In the genomic region with DNA sequence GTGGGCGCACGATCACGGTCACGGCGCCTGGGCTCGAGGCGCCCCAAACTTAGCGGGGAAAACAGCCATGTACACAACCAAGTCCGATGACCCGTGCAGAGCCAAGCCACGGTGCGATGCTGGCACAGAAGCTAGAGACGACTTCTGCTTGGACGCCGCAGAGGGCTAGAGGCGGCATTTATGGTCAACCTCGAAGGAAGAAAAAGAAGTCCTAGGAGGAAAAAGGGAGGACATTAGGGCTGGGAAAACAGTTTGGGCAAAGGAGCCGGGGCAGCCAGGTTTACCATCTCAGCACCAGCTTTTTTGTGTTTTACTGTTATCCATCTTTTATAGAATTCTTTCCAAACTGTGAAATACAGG, we compare ENCODE assay signal across 8 cellular contexts. TPM values are rescaled to one million over a fixed set of nuclear protein-coding genes. Genes with fewer than 3 reads are reported as not detected.
DNase-seq lines count a peak whose midpoint lies in the region; ATAC-seq and TF ChIP-seq lines count a peak whose summit lies in the region.

No MANE protein-coding gene starts in this region.

- peak overlapping the region; percentile 69 for H3K27ac Mint-ChIP-seq in activated CD8-positive, alpha-beta memory T cell treated with anti-CD3 and anti-CD28 coated beads, Interleukin-2, amount 10 ng/mL, durations not matched to agents 7 days and 5 days

- H3K4me1 ChIP-seq in right lobe of liver (peaks cover 0 to 2% (median 0%) of the 10 kb centered on the region in 4 donors), tibial nerve (peaks cover 0 to 16% (median 6%) of the 10 kb centered on the region in 4 donors)

- TF ChIP-seq POLR2A in right lobe of liver (IDR thresholded peaks at IDR 0.05) (no peak), tibial nerve (IDR thresholded peaks at IDR 0.05) (no peak)

- H3K27me3 ChIP-seq in right lobe of liver (no peaks in the 10 kb centered on the region), tibial nerve (no peaks in the 10 kb centered on the region)

- no peak for TF ChIP-seq CTCF in right lobe of liver (IDR thresholded peaks at IDR 0.05)
- TF ChIP-seq CTCF in tibial nerve (IDR thresholded peaks at IDR 0.05): no peak

- H3K36me3 ChIP-seq in right lobe of liver (no peaks in the 10 kb centered on the region), tibial nerve (no peaks in the 10 kb centered on the region)

- peaks cover 22% of the 10 kb centered on the region for H3K27me3 Mint-ChIP-seq in activated CD8-positive, alpha-beta memory T cell treated with anti-CD3 and anti-CD28 coated beads, Interleukin-2, amount 10 ng/mL, durations not matched to agents 7 days and 5 days

- CTCF ChIA-PET in activated CD8-positive, alpha-beta memory T cell treated with anti-CD3 and anti-CD28 coated beads, Interleukin-2, amount 10 ng/mL, durations not matched to agents 7 days and 5 days (lab: Charles Lee): interaction anchor here (1.0 to 3.5 kb wide), 5 partner anchors 26 to 698 kb away, joined by 3 to 20 read pairs (median 6); partner anchors contain the start of gene ASXL2

- no peak for ATAC-seq in activated CD8-positive, alpha-beta memory T cell treated with anti-CD3 and anti-CD28 coated beads, Interleukin-2, amount 10 ng/mL, durations not matched to agents 7 days and 5 days
- no peak for ATAC-seq in right lobe of liver
- ATAC-seq in HG02970 (IDR thresholded peaks at IDR 0.05; ENCODE audit: low FRiP score, unreplicated experiment): no peak

- no peaks in the 10 kb centered on the region for H3K9me3 ChIP-seq in right lobe of liver
- no peaks in the 10 kb centered on the region for H3K9me3 ChIP-seq in tibial nerve

- peaks cover under 1% of the 10 kb centered on the region for H3K36me3 Mint-ChIP-seq in activated CD8-positive, alpha-beta memory T cell treated with anti-CD3 and anti-CD28 coated beads, Interleukin-2, amount 10 ng/mL, durations not matched to agents 7 days and 5 days

- H3K27ac ChIP-seq in angular gyrus (ENCODE audit: low read depth, low read length): peak overlapping the region; percentile 37
- peak overlapping the region in 2 of 3 donors; percentile 15 to 39 for H3K27ac ChIP-seq in right lobe of liver
- peak overlapping the region in 3 of 4 donors; percentile 71 to 84 (median 83) for H3K27ac ChIP-seq in tibial nerve

- DNase-seq in activated CD8-positive, alpha-beta memory T cell treated with anti-CD3 and anti-CD28 coated beads, Interleukin-2, amount 10 ng/mL, durations not matched to agents 7 days and 5 days: no peak
- DNase-seq in activated CD8-positive, alpha-beta memory T cell treated with anti-CD3 and anti-CD28 coated beads for 24 hours: no peak
- no peak for DNase-seq in right lobe of liver
- DNase-seq in tibial nerve (ENCODE audit: low spot score in 2 of 2): peak in 1 of 2 donors; percentile 24
- DNase-seq in GOT3 (lab: John Stamatoyannopoulos, UW): no peak
- DNase-seq in stimulated activated CD4-positive, alpha-beta T cell treated with anti-CD3 and anti-CD28 coated beads, Interleukin-4, amount 100 ng/mL, for 1 hour: no peak

- H3K4me1 Mint-ChIP-seq in activated CD8-positive, alpha-beta memory T cell treated with anti-CD3 and anti-CD28 coated beads, Interleukin-2, amount 10 ng/mL, durations not matched to agents 7 days and 5 days: peaks cover 27% of the 10 kb centered on the region

- no peaks in the 10 kb centered on the region for H3K9me3 Mint-ChIP-seq in activated CD8-positive, alpha-beta memory T cell treated with anti-CD3 and anti-CD28 coated beads, Interleukin-2, amount 10 ng/mL, durations not matched to agents 7 days and 5 days (ENCODE audit: low read depth)

- H3K4me3 ChIP-seq in right lobe of liver: peak overlapping the region; percentile 47 to 72 (median 65)
- peak overlapping the region; percentile 61 to 94 (median 76) for H3K4me3 ChIP-seq in tibial nerve

- 10% methylated on average over 10 of the region's 18 CpGs for WGBS in right lobe of liver (ENCODE audit: insufficient coverage, low coverage, low lambda C conversion rate, missing lambda C conversion rate)
- 5 to 9% methylated on average over 13 to 18 of the region's 18 CpGs for WGBS in tibial nerve, 2 donors

- intact Hi-C loops in right lobe of liver (cut with DNase I): no loop called here

- TF ChIP-seq EP300 in tibial nerve (IDR thresholded peaks at IDR 0.05): no peak

- peak overlapping the region; percentile 80 for H3K4me3 Mint-ChIP-seq in activated CD8-positive, alpha-beta memory T cell treated with anti-CD3 and anti-CD28 coated beads, Interleukin-2, amount 10 ng/mL, durations not matched to agents 7 days and 5 days

RNA-seq across cellular contexts. Expression of gene DTNB, which starts 0.6 kb away (rescaled TPM):
- 10 to 100 TPM; 23.7 to 49.8 TPM for total RNA-seq in activated CD8-positive, alpha-beta memory T cell treated with anti-CD3 and anti-CD28 coated beads, Interleukin-2, amount 10 ng/mL, durations not matched to agents 7 days and 5 days
- 10 to 100 TPM in 1 of 6 experiments, 1 to 10 TPM in 5; 7.0 to 10.3 (median 8.8) TPM for total RNA-seq in right lobe of liver
- total RNA-seq in tibial nerve: 10 to 100 TPM in 2 of 4 donors, 1 to 10 TPM in 2; 9.4 to 18.6 (median 13.1) TPM

Comparison
In these comparisons a context has a peak if more than half of its experiments do, and no peak if none do; other contexts are left out.
1. H3K27ac ChIP-seq: peak in every context shown above with its lines; median percentile 83 in tibial nerve; 37 in angular gyrus; 27 in right lobe of liver.